In genomic region chr10:85317827-85318226, GRCh38 we compare ENCODE assay signal across 17 cellular contexts.
A peak's percentile ranks its signal among the peaks of the same experiment; 100 is the strongest.
DNase-seq lines count a peak whose midpoint lies in the region; ATAC-seq and TF ChIP-seq lines count a peak whose summit lies in the region.
"Had no signal": no experiment of that assay in that cellular context is flagged by ENCODE, and none has a peak within 500 bp of the region (broad histone marks: within the 10 kb centered on the region; RNA-seq: fewer than 3 reads in every experiment).

No MANE protein-coding gene starts in this region.

- H3K9me3 ChIP-seq in hepatocyte (ENCODE audit: low read depth) (no peaks in the 10 kb centered on the region), lower lobe of right lung (no peaks in the 10 kb centered on the region)
- H3K9me3 ChIP-seq: esophagus muscularis mucosa, stomach had no signal

- H3K36me3 ChIP-seq in hepatocyte (replicated peaks; ENCODE audit: insufficient read depth, low read depth), result peaks cover 2% of the 10 kb centered on the region
- no peaks in the 10 kb centered on the region for H3K36me3 ChIP-seq in lower lobe of right lung
- H3K36me3 ChIP-seq: esophagus muscularis mucosa, stomach had no signal

- no peaks in the 10 kb centered on the region for H3K9me2 ChIP-seq in hepatocyte (replicated peaks; ENCODE audit: insufficient read depth)

- in situ Hi-C loops in GM13976 (cut with MboI; ENCODE audit: low sequenced_read_pairs, unreplicated experiment), result no loop called here

- H3K4me3 ChIP-seq in hepatocyte, result no peak overlapping the region
- H3K4me3 ChIP-seq in lower lobe of right lung, result no peak overlapping the region
- H3K4me3 ChIP-seq: esophagus muscularis mucosa, stomach had no signal

- H3K4me1 ChIP-seq in hepatocyte (ENCODE audit: insufficient read depth) (no peaks in the 10 kb centered on the region), lower lobe of right lung (no peaks in the 10 kb centered on the region)
- H3K4me1 ChIP-seq: esophagus muscularis mucosa, parathyroid adenoma, stomach had no signal

- no peaks in the 10 kb centered on the region for H4K20me1 ChIP-seq in hepatocyte (ENCODE audit: insufficient read depth, poor library complexity, severe bottlenecking)

- H3K4me2 ChIP-seq in hepatocyte, result no peak overlapping the region

- DNase-seq in GM13976 (ENCODE audit: low spot score), result no peak
- DNase-seq in HuH-7 (ENCODE audit: low spot score), result peak; percentile 1
- DNase-seq in activated effector memory CD4-positive, alpha-beta T cell treated with anti-CD3 and anti-CD28 coated beads, Interleukin-2, amount 50 U/mL, for 16 hours, result no peak
- no peak for DNase-seq in hepatocyte (ENCODE audit: low spot score)
- DNase-seq in lower lobe of right lung, result no peak
- DNase-seq: activated CD4-positive, CD25-positive, alpha-beta regulatory T cell treated with anti-CD3 and anti-CD28 coated beads, Interleukin-2, amount 50 U/mL, for 72 hours; CD8-positive, alpha-beta T cell; NCI-H1105; stimulated activated CD4-positive, alpha-beta T cell treated with anti-CD3 and anti-CD28 coated beads, Interleukin-1b, Interleukin-23, amount 100 ng/mL, for 48 hours; stomach; T-helper 17 cell had no signal

- no peaks in the 10 kb centered on the region for H3K27me3 ChIP-seq in hepatocyte
- no peaks in the 10 kb centered on the region for H3K27me3 ChIP-seq in lower lobe of right lung (ENCODE audit: low read depth)
- H3K27me3 ChIP-seq: esophagus muscularis mucosa, stomach had no signal

- ATAC-seq in GM19467 (IDR thresholded peaks at IDR 0.05; ENCODE audit: unreplicated experiment) (no peak), lower lobe of right lung (no peak)
- ATAC-seq: CD8-positive, alpha-beta T cell; Right ventricle myocardium inferior; T-helper 17 cell had no signal

- TF ChIP-seq CTCF in C4-2B (conservative IDR thresholded peaks at IDR 0.05), result peak; percentile 15
- TF ChIP-seq CTCF in GM13976 (IDR thresholded peaks at IDR 0.05; ENCODE audit: borderline replicate concordance, control extremely low read depth, extremely low read depth, insufficient read depth, missing control alignments), result peak; percentile 9
- no peak for TF ChIP-seq CTCF in VCaP (conservative IDR thresholded peaks at IDR 0.05)
- no peak for TF ChIP-seq CTCF in hepatocyte (IDR thresholded peaks at IDR 0.05; ENCODE audit: poor library complexity)
- no peak for TF ChIP-seq CTCF in lower lobe of right lung (IDR thresholded peaks at IDR 0.05)

- intact Hi-C loops in lower lobe of right lung (cut with DNase I), result no loop called here

- no peaks in the 10 kb centered on the region for H3K79me2 ChIP-seq in hepatocyte
- H3K79me2 ChIP-seq: parathyroid adenoma had no signal

- H3K27ac ChIP-seq in C4-2B (no peak overlapping the region), VCaP (peak overlapping the region; percentile 5; the same call in 1 of the 2 replicates), hepatocyte (no peak overlapping the region), lower lobe of right lung (no peak overlapping the region)
- H3K27ac ChIP-seq: esophagus muscularis mucosa, parathyroid adenoma, stomach had no signal

- 79% methylated on average over 2 of the region's 2 CpGs for WGBS in hepatocyte (ENCODE audit: low lambda C conversion rate, missing lambda C conversion rate)

- H2AFZ ChIP-seq in hepatocyte, result no peak overlapping the region
- H2AFZ ChIP-seq: parathyroid adenoma had no signal

Comparison
In these comparisons a context has a peak if more than half of its experiments do, and no peak if none do; other contexts are left out.
1. CTCF ChIP-seq: peak in C4-2B (single experiment) and GM13976 (single experiment); none in VCaP (single experiment), hepatocyte (single experiment) and lower lobe of right lung (single experiment).